8 cellular contexts compared by ENCODE assay signal in the genomic region with DNA sequence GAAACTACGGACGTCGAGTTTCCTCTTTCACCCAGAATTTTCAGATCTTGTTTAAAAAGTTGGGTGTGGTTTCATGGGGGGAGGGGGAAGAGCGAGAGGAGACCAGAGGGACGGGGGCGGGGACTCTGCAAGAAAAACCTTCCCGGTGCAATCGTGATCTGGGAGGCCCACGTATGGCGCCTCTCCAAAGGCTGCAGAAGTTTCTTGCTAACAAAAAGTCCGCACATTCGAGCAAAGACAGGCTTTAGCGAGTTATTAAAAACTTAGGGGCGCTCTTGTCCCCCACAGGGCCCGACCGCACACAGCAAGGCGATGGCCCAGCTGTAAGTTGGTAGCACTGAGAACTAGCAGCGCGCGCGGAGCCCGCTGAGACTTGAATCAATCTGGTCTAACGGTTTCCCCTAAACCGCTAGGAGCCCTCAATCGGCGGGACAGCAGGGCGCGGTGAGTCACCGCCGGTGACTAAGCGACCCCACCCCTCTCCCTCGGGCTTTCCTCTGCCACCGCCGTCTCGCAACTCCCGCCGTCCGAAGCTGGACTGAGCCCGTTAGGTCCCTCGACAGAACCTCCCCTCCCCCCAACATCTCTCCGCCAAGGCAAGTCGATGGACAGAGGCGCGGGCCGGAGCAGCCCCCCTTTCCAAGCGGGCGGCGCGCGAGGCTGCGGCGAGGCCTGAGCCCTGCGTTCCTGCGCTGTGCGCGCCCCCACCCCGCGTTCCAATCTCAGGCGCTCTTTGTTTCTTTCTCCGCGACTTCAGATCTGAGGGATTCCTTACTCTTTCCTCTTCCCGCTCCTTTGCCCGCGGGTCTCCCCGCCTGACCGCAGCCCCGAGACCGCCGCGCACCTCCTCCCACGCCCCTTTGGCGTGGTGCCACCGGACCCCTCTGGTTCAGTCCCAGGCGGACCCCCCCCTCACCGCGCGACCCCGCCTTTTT. TPM values are rescaled to one million over a fixed set of nuclear protein-coding genes. Genes with fewer than 3 reads are reported as not detected.
A peak's percentile ranks its signal among the peaks of the same experiment; 100 is the strongest.
DNase-seq lines count a peak whose midpoint lies in the region; ATAC-seq lines count a peak whose summit lies in the region.

A gene (plus strand): TSS at position 161 of the 935 bp plus-strand sequence. CDS start 1,182 bp downstream, outside the sequence.

- H3K4me1 ChIP-seq in BLaER1 treated with 17β-estradiol and CSF1 and Interleukin-3, amounts not matched to agents 10 nM and 100 nM, result peaks cover 41 to 61% (median 46%) of the 10 kb centered on the region in 10 experiments
- H3K4me1 ChIP-seq in right cardiac atrium (ENCODE audit: control insufficient read depth, insufficient read depth, low read length) (peaks cover 4% of the 10 kb centered on the region), aorta (ENCODE audit: control insufficient read depth in 1 of 2, insufficient read depth in 2 of 2, low read length in 2 of 2) (peaks cover 0 to 2% of the 10 kb centered on the region in 2 donors)

- H3K4me3 ChIP-seq in BLaER1 treated with 17β-estradiol and CSF1 and Interleukin-3, amounts not matched to agents 10 nM and 100 nM, result peak within 1 kb of the TSS; percentile 68 to 99 (median 96)
- H3K4me3 ChIP-seq in right cardiac atrium (ENCODE audit: low read length), result peak within 1 kb of the TSS; percentile 84
- H3K4me3 ChIP-seq in aorta (ENCODE audit: low read length in 2 of 2), result peak within 1 kb of the TSS; percentile 47 to 96

- H3K4me2 ChIP-seq in BLaER1 treated with 17β-estradiol and CSF1 and Interleukin-3, amounts not matched to agents 10 nM and 100 nM, result peak within 1 kb of the TSS; percentile 84 to 99 (median 97)

- peaks cover 29 to 43% (median 42%) of the 10 kb centered on the region in 11 experiments for H4K20me1 ChIP-seq in BLaER1 treated with 17β-estradiol and CSF1 and Interleukin-3, amounts not matched to agents 10 nM and 100 nM

- peak within 1 kb of the TSS; percentile 97 to 100 (median 100) for H3K27ac ChIP-seq in BLaER1 treated with 17β-estradiol and CSF1 and Interleukin-3, amounts not matched to agents 10 nM and 100 nM
- peak within 1 kb of the TSS; percentile 84 for H3K27ac ChIP-seq in angular gyrus (ENCODE audit: low read depth, low read length)
- peak within 1 kb of the TSS; percentile 92 for H3K27ac ChIP-seq in right cardiac atrium (ENCODE audit: low read length)
- peak within 1 kb of the TSS; percentile 91 to 95 for H3K27ac ChIP-seq in aorta (ENCODE audit: low read depth in 1 of 2, low read length in 2 of 2)

- ATAC-seq in GM19438 (IDR thresholded peaks at IDR 0.05; ENCODE audit: low read depth, unreplicated experiment) (peak; percentile 30), HG03565 (IDR thresholded peaks at IDR 0.05; ENCODE audit: unreplicated experiment) (peak; percentile 28), right cardiac atrium (peak; percentile 81 to 86), aorta (ENCODE audit: low FRiP score) (peak; percentile 90)

- H3K36me3 ChIP-seq in BLaER1 treated with 17β-estradiol and CSF1 and Interleukin-3, amounts not matched to agents 10 nM and 100 nM, result peaks cover 29 to 32% (median 29%) of the 10 kb centered on the region in 11 experiments
- H3K36me3 ChIP-seq in aorta (ENCODE audit: control insufficient read depth in 1 of 2, insufficient read depth in 2 of 2, low read length in 1 of 2), result no peaks in the 10 kb centered on the region

- intact Hi-C loops in T-helper 2 cell treated with Interferon-gamma antibody and Interleukin-4, amounts not matched to agents 100 ng/mL and 5 ng/mL, for 36 hours (cut with micrococcal nuclease), result loop anchor here (1.0 to 5.0 kb wide), 3 partner anchors 12 to 414 kb away; a partner anchor contains a TSS
- intact Hi-C loops in right cardiac atrium (cut with DNase I), result loop anchor here in 1 of 4 donors (10.0 kb wide), 1 partner anchor 224 kb away; no protein-coding TSS in a partner anchor
- intact Hi-C loops in aorta (cut with DNase I), result loop anchor here in 1 of 2 donors (2.0 to 5.0 kb wide), 2 partner anchors 28 to 226 kb away; a partner anchor contains a TSS

- no peaks in the 10 kb centered on the region for H3K9me3 ChIP-seq in BLaER1 treated with 17β-estradiol and CSF1 and Interleukin-3, amounts not matched to agents 10 nM and 100 nM (replicated peaks in 1 of 11)
- H3K9me3 ChIP-seq in right cardiac atrium (ENCODE audit: control insufficient read depth, low read length), result no peaks in the 10 kb centered on the region
- H3K9me3 ChIP-seq in aorta (ENCODE audit: control insufficient read depth, low read length), result no peaks in the 10 kb centered on the region

- H3K9ac ChIP-seq in BLaER1 treated with 17β-estradiol and CSF1 and Interleukin-3, amounts not matched to agents 10 nM and 100 nM, result peak within 1 kb of the TSS; percentile 95 to 100 (median 99)

- H3K27me3 ChIP-seq in BLaER1 treated with 17β-estradiol and CSF1 and Interleukin-3, amounts not matched to agents 10 nM and 100 nM, result no peaks in the 10 kb centered on the region
- H3K27me3 ChIP-seq in right cardiac atrium (ENCODE audit: control insufficient read depth, insufficient read depth) (no peaks in the 10 kb centered on the region), aorta (ENCODE audit: control insufficient read depth in 1 of 2, insufficient read depth in 2 of 2, low read length in 1 of 2) (no peaks in the 10 kb centered on the region)

- DNase-seq in right cardiac atrium (peak; percentile 95 to 96 (median 95)), retina (peak; percentile 95), aorta (peak; percentile 98)

- WGBS in right cardiac atrium, result under 1% methylated on average over 78 of the region's 78 CpGs
- WGBS in aorta, 2 donors, result 0% methylated on average over 70 to 78 of the region's 78 CpGs

RNA-seq across cellular contexts. Expression of the gene that starts here (rescaled TPM):
- 1,788 and 1,812 TPM in 2 replicates for total RNA-seq in T-helper 2 cell treated with Interferon-gamma antibody and Interleukin-4, amounts not matched to agents 100 ng/mL and 5 ng/mL, for 36 hours
- 100 to 1,000 TPM; 772 to 952 (median 847) TPM for total RNA-seq in right cardiac atrium
- 724 TPM for polyA plus RNA-seq in right cardiac atrium
- total RNA-seq in aorta, result 1,000 to 10,000 TPM; 3,936 to 5,947 TPM
- polyA plus RNA-seq in aorta, result 1,000 to 10,000 TPM; 2,428 to 5,138 TPM

Comparison
In these comparisons a context has a peak if more than half of its experiments do, and no peak if none do; other contexts are left out.
1. Peak in every context shown above with its lines: DNase-seq, ATAC-seq, H3K4me3 ChIP-seq and H3K27ac ChIP-seq.
2. ATAC-seq: peak in every context shown above with its lines; median percentile 90 in aorta; 84 in right cardiac atrium; 30 in GM19438; 28 in HG03565.